In the genomic region with DNA sequence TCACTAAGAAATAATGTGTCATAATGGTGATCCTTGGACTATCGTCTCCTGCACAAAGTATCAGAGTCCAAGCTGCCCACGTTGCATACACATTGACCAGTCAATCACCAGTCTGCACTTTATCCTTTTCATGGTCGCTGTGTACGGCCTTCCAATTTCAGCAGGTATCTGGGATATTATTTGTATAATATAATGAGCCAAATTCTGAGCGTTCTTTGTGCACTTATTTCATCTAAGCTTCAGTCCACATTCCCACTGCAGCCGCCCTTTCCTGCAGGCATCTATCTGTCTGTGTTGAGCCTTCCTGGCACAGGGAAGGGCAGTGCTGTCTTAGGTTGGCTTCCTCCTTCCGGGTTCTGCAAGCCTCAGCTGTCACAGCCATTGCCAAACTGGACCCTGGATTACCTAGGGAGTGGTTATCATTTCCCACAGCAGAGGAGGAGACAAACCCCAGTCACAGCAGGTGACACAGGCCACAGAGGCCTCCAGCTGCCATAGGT, we compare ENCODE assay signal across 1 cellular context.
TF ChIP-seq lines count a peak whose summit lies in the region.

No MANE protein-coding gene starts in this region.

TF ChIP-seq in HepG2, 621 proteins besides CTCF, POLR2A, EP300 and RAD21 (continued from another document and continues in another):
- TF ChIP-seq, protein P1, sequence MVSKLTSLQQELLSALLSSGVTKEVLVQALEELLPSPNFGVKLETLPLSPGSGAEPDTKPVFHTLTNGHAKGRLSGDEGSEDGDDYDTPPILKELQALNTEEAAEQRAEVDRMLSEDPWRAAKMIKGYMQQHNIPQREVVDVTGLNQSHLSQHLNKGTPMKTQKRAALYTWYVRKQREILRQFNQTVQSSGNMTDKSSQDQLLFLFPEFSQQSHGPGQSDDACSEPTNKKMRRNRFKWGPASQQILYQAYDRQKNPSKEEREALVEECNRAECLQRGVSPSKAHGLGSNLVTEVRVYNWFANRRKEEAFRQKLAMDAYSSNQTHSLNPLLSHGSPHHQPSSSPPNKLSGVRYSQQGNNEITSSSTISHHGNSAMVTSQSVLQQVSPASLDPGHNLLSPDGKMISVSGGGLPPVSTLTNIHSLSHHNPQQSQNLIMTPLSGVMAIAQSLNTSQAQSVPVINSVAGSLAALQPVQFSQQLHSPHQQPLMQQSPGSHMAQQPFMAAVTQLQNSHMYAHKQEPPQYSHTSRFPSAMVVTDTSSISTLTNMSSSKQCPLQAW (CRISPR knock-in tag; IDR thresholded peaks at IDR 0.05), result no peak; the same call in 1 of the 2 replicates
- TF ChIP-seq MIXL1 (CRISPR knock-in tag; IDR thresholded peaks at IDR 0.05) (peak; percentile 53; the same call in 1 of the 2 replicates), SRSF9 (IDR thresholded peaks at IDR 0.05; ENCODE audit: borderline replicate concordance, insufficient read depth, low read depth, low read length, poor library complexity, severe bottlenecking) (no peak), NR1H2 (CRISPR knock-in tag; IDR thresholded peaks at IDR 0.05; ENCODE audit: borderline replicate concordance, low read depth) (no peak), ZNF264 (CRISPR knock-in tag; IDR thresholded peaks at IDR 0.05) (no peak), SATB2 (CRISPR knock-in tag; IDR thresholded peaks at IDR 0.05) (no peak), SPEN (CRISPR knock-in tag; IDR thresholded peaks at IDR 0.05; ENCODE audit: low read depth) (peak; percentile 36; the same call in 1 of the 2 replicates), HNRNPLL (IDR thresholded peaks at IDR 0.05; ENCODE audit: low read depth, low read length, poor library complexity, severe bottlenecking) (no peak), DNMT1 (CRISPR knock-in tag; IDR thresholded peaks at IDR 0.05) (no peak), MAFK (conservative IDR thresholded peaks at IDR 0.05 in 1 of 2, IDR thresholded peaks at IDR 0.05 in 1 of 2; ENCODE audit: low read length in 2 of 2) (no peak), JDP2 (CRISPR knock-in tag; IDR thresholded peaks at IDR 0.05; ENCODE audit: borderline replicate concordance) (no peak), NBN (conservative IDR thresholded peaks at IDR 0.05) (no peak), CENPT (CRISPR knock-in tag; IDR thresholded peaks at IDR 0.05; ENCODE audit: low read depth) (no peak), TCF12 (IDR thresholded peaks at IDR 0.05) (no peak), TCF12 (CRISPR knock-in tag; IDR thresholded peaks at IDR 0.05) (no peak), TEAD2 (CRISPR knock-in tag; IDR thresholded peaks at IDR 0.05) (no peak), HDAC1 (CRISPR knock-in tag; IDR thresholded peaks at IDR 0.05) (peak; percentile 41), NONO (IDR thresholded peaks at IDR 0.05) (no peak), NONO (CRISPR knock-in tag; conservative IDR thresholded peaks at IDR 0.05) (no peak), SAFB2 (CRISPR knock-in tag; IDR thresholded peaks at IDR 0.05; ENCODE audit: borderline replicate concordance, low read depth) (no peak), PBX3 (CRISPR knock-in tag; IDR thresholded peaks at IDR 0.05; ENCODE audit: borderline replicate concordance) (no peak), ZNF34 (CRISPR knock-in tag; IDR thresholded peaks at IDR 0.05; ENCODE audit: borderline replicate concordance) (no peak), XBP1 (CRISPR knock-in tag; IDR thresholded peaks at IDR 0.05) (no peak), TAF1 (CRISPR knock-in tag; IDR thresholded peaks at IDR 0.05) (no peak), FOXJ3 (CRISPR knock-in tag; IDR thresholded peaks at IDR 0.05; ENCODE audit: borderline replicate concordance) (no peak), PHB2 (IDR thresholded peaks at IDR 0.05; ENCODE audit: partially characterized antibody) (no peak), ZNF563 (CRISPR knock-in tag; IDR thresholded peaks at IDR 0.05) (no peak), ZNF660 (CRISPR knock-in tag; IDR thresholded peaks at IDR 0.05; ENCODE audit: borderline replicate concordance, low read depth) (no peak), PAF1 (CRISPR knock-in tag; IDR thresholded peaks at IDR 0.05) (no peak), ZNF784 (CRISPR knock-in tag; IDR thresholded peaks at IDR 0.05; ENCODE audit: borderline replicate concordance) (no peak), ZNF567 (CRISPR knock-in tag; IDR thresholded peaks at IDR 0.05; ENCODE audit: borderline replicate concordance) (no peak), REXO4 (CRISPR knock-in tag; IDR thresholded peaks at IDR 0.05; ENCODE audit: borderline replicate concordance) (no peak), ATRX (CRISPR knock-in tag; IDR thresholded peaks at IDR 0.05; ENCODE audit: borderline replicate concordance) (no peak), HOXD1 (CRISPR knock-in tag; IDR thresholded peaks at IDR 0.05) (no peak), ELF3 (CRISPR knock-in tag; IDR thresholded peaks at IDR 0.05) (peak; percentile 91), ZNF205 (CRISPR knock-in tag; IDR thresholded peaks at IDR 0.05) (peak; percentile 24; the same call in 1 of the 2 replicates), KDM5B (CRISPR knock-in tag; IDR thresholded peaks at IDR 0.05; ENCODE audit: borderline replicate concordance) (no peak), KLF15 (CRISPR knock-in tag; IDR thresholded peaks at IDR 0.05; ENCODE audit: borderline replicate concordance) (no peak), NRL (CRISPR knock-in tag; IDR thresholded peaks at IDR 0.05; ENCODE audit: borderline replicate concordance) (no peak), ZNF143 (CRISPR knock-in tag; IDR thresholded peaks at IDR 0.05) (no peak), ISL2 (CRISPR knock-in tag; IDR thresholded peaks at IDR 0.05) (no peak), ZBTB10 (CRISPR knock-in tag; IDR thresholded peaks at IDR 0.05; ENCODE audit: borderline replicate concordance) (no peak), ZNF652 (CRISPR knock-in tag; IDR thresholded peaks at IDR 0.05; ENCODE audit: borderline replicate concordance, low read depth) (no peak), ZNF253 (CRISPR knock-in tag; IDR thresholded peaks at IDR 0.05; ENCODE audit: borderline replicate concordance) (no peak)
- TF ChIP-seq, protein P2, sequence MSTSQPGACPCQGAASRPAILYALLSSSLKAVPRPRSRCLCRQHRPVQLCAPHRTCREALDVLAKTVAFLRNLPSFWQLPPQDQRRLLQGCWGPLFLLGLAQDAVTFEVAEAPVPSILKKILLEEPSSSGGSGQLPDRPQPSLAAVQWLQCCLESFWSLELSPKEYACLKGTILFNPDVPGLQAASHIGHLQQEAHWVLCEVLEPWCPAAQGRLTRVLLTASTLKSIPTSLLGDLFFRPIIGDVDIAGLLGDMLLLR (CRISPR knock-in tag; IDR thresholded peaks at IDR 0.05), result no peak
- TF ChIP-seq, protein P3, sequence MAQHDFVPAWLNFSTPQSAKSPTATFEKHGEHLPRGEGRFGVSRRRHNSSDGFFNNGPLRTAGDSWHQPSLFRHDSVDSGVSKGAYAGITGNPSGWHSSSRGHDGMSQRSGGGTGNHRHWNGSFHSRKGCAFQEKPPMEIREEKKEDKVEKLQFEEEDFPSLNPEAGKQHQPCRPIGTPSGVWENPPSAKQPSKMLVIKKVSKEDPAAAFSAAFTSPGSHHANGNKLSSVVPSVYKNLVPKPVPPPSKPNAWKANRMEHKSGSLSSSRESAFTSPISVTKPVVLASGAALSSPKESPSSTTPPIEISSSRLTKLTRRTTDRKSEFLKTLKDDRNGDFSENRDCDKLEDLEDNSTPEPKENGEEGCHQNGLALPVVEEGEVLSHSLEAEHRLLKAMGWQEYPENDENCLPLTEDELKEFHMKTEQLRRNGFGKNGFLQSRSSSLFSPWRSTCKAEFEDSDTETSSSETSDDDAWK (CRISPR knock-in tag; IDR thresholded peaks at IDR 0.05), result no peak
- TF ChIP-seq, protein P4, sequence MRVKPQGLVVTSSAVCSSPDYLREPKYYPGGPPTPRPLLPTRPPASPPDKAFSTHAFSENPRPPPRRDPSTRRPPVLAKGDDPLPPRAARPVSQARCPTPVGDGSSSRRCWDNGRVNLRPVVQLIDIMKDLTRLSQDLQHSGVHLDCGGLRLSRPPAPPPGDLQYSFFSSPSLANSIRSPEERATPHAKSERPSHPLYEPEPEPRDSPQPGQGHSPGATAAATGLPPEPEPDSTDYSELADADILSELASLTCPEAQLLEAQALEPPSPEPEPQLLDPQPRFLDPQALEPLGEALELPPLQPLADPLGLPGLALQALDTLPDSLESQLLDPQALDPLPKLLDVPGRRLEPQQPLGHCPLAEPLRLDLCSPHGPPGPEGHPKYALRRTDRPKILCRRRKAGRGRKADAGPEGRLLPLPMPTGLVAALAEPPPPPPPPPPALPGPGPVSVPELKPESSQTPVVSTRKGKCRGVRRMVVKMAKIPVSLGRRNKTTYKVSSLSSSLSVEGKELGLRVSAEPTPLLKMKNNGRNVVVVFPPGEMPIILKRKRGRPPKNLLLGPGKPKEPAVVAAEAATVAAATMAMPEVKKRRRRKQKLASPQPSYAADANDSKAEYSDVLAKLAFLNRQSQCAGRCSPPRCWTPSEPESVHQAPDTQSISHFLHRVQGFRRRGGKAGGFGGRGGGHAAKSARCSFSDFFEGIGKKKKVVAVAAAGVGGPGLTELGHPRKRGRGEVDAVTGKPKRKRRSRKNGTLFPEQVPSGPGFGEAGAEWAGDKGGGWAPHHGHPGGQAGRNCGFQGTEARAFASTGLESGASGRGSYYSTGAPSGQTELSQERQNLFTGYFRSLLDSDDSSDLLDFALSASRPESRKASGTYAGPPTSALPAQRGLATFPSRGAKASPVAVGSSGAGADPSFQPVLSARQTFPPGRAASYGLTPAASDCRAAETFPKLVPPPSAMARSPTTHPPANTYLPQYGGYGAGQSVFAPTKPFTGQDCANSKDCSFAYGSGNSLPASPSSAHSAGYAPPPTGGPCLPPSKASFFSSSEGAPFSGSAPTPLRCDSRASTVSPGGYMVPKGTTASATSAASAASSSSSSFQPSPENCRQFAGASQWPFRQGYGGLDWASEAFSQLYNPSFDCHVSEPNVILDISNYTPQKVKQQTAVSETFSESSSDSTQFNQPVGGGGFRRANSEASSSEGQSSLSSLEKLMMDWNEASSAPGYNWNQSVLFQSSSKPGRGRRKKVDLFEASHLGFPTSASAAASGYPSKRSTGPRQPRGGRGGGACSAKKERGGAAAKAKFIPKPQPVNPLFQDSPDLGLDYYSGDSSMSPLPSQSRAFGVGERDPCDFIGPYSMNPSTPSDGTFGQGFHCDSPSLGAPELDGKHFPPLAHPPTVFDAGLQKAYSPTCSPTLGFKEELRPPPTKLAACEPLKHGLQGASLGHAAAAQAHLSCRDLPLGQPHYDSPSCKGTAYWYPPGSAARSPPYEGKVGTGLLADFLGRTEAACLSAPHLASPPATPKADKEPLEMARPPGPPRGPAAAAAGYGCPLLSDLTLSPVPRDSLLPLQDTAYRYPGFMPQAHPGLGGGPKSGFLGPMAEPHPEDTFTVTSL (CRISPR knock-in tag; IDR thresholded peaks at IDR 0.05; ENCODE audit: borderline replicate concordance), result no peak
- TF ChIP-seq, protein P5, sequence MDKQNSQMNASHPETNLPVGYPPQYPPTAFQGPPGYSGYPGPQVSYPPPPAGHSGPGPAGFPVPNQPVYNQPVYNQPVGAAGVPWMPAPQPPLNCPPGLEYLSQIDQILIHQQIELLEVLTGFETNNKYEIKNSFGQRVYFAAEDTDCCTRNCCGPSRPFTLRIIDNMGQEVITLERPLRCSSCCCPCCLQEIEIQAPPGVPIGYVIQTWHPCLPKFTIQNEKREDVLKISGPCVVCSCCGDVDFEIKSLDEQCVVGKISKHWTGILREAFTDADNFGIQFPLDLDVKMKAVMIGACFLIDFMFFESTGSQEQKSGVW (CRISPR knock-in tag; IDR thresholded peaks at IDR 0.05; ENCODE audit: borderline replicate concordance), result no peak
